In genomic region chr6:142387997-142388815, GRCh38 we compare ENCODE assay signal across 8 cellular contexts.
DNase-seq lines count a peak whose midpoint lies in the region; ATAC-seq and TF ChIP-seq lines count a peak whose summit lies in the region.

No MANE protein-coding gene starts in this region.

- no peaks in the 10 kb centered on the region for H3K27me3 Mint-ChIP-seq in endothelial cell (ENCODE audit: unreplicated experiment)
- H3K27me3 Mint-ChIP-seq in neural crest cell (ENCODE audit: low read depth), result no peaks in the 10 kb centered on the region

- no peaks in the 10 kb centered on the region for H3K36me3 ChIP-seq in OCI-LY7 (ENCODE audit: insufficient read depth, low read length)

- H3K9me3 Mint-ChIP-seq in endothelial cell (ENCODE audit: unreplicated experiment) (no peaks in the 10 kb centered on the region), neural crest cell (no peaks in the 10 kb centered on the region)

- DNase-seq in SKM-1 treated with dmso at 0.1 percent for 144 hours (lab: John Stamatoyannopoulos, UW; ENCODE audit: unreplicated experiment), result peak; percentile 23
- no peak for DNase-seq in SKM-1 (lab: John Stamatoyannopoulos, UW; ENCODE audit: unreplicated experiment)
- peak; percentile 41 for DNase-seq in OCI-LY7 (ENCODE audit: low spot score)
- DNase-seq in endothelial cell (ENCODE audit: low spot score), result no peak
- DNase-seq in neural crest cell (ENCODE audit: low read depth, low spot score), result no peak
- DNase-seq in stimulated activated CD4-positive, alpha-beta T cell treated with anti-CD3 and anti-CD28 coated beads, Interleukin-15, amount 100 ng/mL, for 24 hours, result no peak

- H4K20me1 ChIP-seq in OCI-LY7 (ENCODE audit: insufficient read depth, low read length), result no peaks in the 10 kb centered on the region

- TF ChIP-seq CTCF in OCI-LY7 (conservative IDR thresholded peaks at IDR 0.05; ENCODE audit: low read length) (peak; percentile 77), endothelial cell (IDR thresholded peaks at IDR 0.05; ENCODE audit: unreplicated experiment) (peak; percentile 47), neural crest cell (conservative IDR thresholded peaks at IDR 0.05) (peak; percentile 83)

- H3K4me3 Mint-ChIP-seq in endothelial cell (ENCODE audit: unreplicated experiment), result no peak overlapping the region
- H3K4me3 Mint-ChIP-seq in neural crest cell, result no peak overlapping the region

- no TSS peak for BruUV-seq in OCI-LY7 (replicated peaks; lab: Mats Ljungman, UMichigan)

- no peak overlapping the region for H3K27ac ChIP-seq in OCI-LY7 (ENCODE audit: low read depth, low read length, poor library complexity, severe bottlenecking)

- no peaks in the 10 kb centered on the region for H3K9me2 ChIP-seq in OCI-LY7 (ENCODE audit: insufficient read depth, low read length)

- intact Hi-C loops in OCI-LY7 (cut with micrococcal nuclease; ENCODE audit: unreplicated experiment), result loop anchor here (2.0 kb wide), 1 partner anchor 241 kb away; the partner anchor contains the start of genes NMBR and VTA1

- POLR2A ChIA-PET in OCI-LY7 (lab: Charles Lee), result no interaction called here

- H3K4me1 Mint-ChIP-seq in endothelial cell (ENCODE audit: unreplicated experiment) (no peaks in the 10 kb centered on the region), neural crest cell (peaks cover 33% of the 10 kb centered on the region)

- H3K4me1 ChIP-seq in OCI-LY7 (ENCODE audit: insufficient read depth, low read length, poor library complexity, severe bottlenecking), result no peaks in the 10 kb centered on the region

- ATAC-seq in HG02884 (IDR thresholded peaks at IDR 0.05; ENCODE audit: unreplicated experiment) (peak; percentile 51), GM19463 (IDR thresholded peaks at IDR 0.05; ENCODE audit: unreplicated experiment) (no peak)

- CTCF ChIA-PET in OCI-LY7 (lab: Charles Lee; ENCODE audit: unreplicated experiment), result interaction anchor here (0.6 kb wide), 1 partner anchor 173 kb away, joined by 3 read pairs; no protein-coding TSS in a partner anchor

- H3K79me2 ChIP-seq in OCI-LY7 (ENCODE audit: insufficient read depth, low read depth, low read length), result no peaks in the 10 kb centered on the region

- no peak overlapping the region for H3K4me3 ChIP-seq in OCI-LY7 (ENCODE audit: low read depth, low read length, poor library complexity, severe bottlenecking)

- H3K36me3 Mint-ChIP-seq in endothelial cell (ENCODE audit: low read depth, unreplicated experiment) (no peaks in the 10 kb centered on the region), neural crest cell (ENCODE audit: low read depth) (no peaks in the 10 kb centered on the region)

- H3K27ac Mint-ChIP-seq in endothelial cell (ENCODE audit: unreplicated experiment) (no peak overlapping the region), neural crest cell (ENCODE audit: unreplicated experiment) (no peak overlapping the region)

- no peaks in the 10 kb centered on the region for H3K9me3 ChIP-seq in OCI-LY7 (ENCODE audit: low read length)

- H2AFZ ChIP-seq in OCI-LY7 (ENCODE audit: low read length), result 0 out of 2 replicates have a peak overlapping the region, but pooled peaks have one; percentile 22

- H3K4me2 ChIP-seq in OCI-LY7 (ENCODE audit: low read length), result no peak overlapping the region

Comparison
In these comparisons a context has a peak if more than half of its experiments do, and no peak if none do; other contexts are left out.
1. DNase-seq: peak in SKM-1 treated with dmso at 0.1 percent for 144 hours (single experiment) and OCI-LY7 (single experiment); none in SKM-1 (single experiment), endothelial cell (single experiment), neural crest cell (single experiment) and stimulated activated CD4-positive, alpha-beta T cell treated with anti-CD3 and anti-CD28 coated beads, Interleukin-15, amount 100 ng/mL, for 24 hours (single experiment).
2. Peak in every context shown above with its lines, with median percentiles within 50 percentile points of each other: CTCF ChIP-seq.